10 cellular contexts compared by ENCODE assay signal in the genomic region with DNA sequence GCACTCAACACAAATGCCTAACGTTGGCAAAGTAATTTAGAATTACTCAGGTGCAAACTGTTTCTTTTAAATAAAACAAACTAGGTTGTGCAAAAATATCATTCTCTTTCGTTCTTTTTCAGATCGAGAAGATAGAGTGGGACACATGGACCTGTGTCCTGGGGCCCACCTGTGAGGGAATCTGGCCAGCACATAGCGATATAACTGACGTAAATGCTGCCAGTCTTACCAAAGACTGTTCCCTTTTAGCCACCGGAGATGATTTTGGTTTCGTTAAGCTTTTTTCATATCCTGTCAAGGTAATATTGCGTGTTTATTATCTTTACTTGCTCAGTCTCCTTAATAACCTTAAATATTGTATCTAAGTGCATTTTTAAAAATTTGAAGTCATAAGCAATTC.
"Had no signal": no experiment of that assay in that cellular context is flagged by ENCODE, and none has a peak within 500 bp of the region (broad histone marks: within the 10 kb centered on the region; RNA-seq: fewer than 3 reads in every experiment).

No MANE protein-coding gene starts in this region.

- H3K9me3 ChIP-seq: HAP-1 had no signal

- H3K36me3 ChIP-seq: HAP-1 had no signal

- DNase-seq: GOT3, H7, H9, HCEC 1CT, HFFc6 had no signal

- H3K9ac ChIP-seq: GM23248 had no signal

- H2AFZ ChIP-seq: GM23248, GM23338 had no signal

- ATAC-seq: GM23338, HCT116 had no signal

- H3K27ac ChIP-seq: GM23248 had no signal

- H3K4me2 ChIP-seq: GM23338 had no signal

- FAIRE-seq: H1 had no signal

- H3K4me3 ChIP-seq: GM23248, GM23338, HAP-1 had no signal
